ENCODE assay signal across 17 cellular contexts in the genomic region with DNA sequence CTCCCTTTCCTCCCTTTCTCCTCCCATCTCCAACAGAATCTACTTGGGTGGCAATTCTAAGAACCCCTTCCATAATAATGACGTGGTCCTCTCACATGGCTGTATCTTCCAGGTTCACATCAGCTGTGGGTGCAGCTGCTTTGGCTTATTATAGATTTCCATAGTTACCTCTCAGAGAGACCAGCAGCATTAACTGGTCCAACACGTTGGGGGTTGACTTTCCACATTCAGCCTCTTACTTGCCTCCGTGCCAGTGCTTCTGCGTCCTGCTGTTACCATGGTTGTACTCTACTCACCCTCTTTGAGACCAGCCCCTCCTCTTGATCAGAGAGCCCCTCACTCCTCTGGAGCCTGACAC.
"Had no signal": no experiment of that assay in that cellular context is flagged by ENCODE, and none has a peak within 500 bp of the region (broad histone marks: within the 10 kb centered on the region; RNA-seq: fewer than 3 reads in every experiment).

No MANE protein-coding gene starts in this region.

- H3K27me3 ChIP-seq: gastroesophageal sphincter, right atrium auricular region, tibial nerve, vagina had no signal

- ATAC-seq: activated CD8-positive, alpha-beta memory T cell treated with anti-CD3 and anti-CD28 coated beads, Interleukin-2, amount 10 ng/mL, durations not matched to agents 7 days and 5 days; esophagus mucosa; gastroesophageal sphincter; heart right ventricle; left ventricle myocardium superior; naive thymus-derived CD4-positive, alpha-beta T cell; stimulated activated naive CD8-positive, alpha-beta T cell treated with anti-CD3 and anti-CD28 coated beads, Interleukin-15, Interleukin-2, amounts not matched to agents 100 U/mL and 50 U/mL, for 24 hours had no signal

- H3K4me1 ChIP-seq: gastroesophageal sphincter, heart right ventricle, prostate gland, right atrium auricular region, tibial nerve, vagina had no signal

- H3K27ac Mint-ChIP-seq: activated B cell treated with CpG ODN at 0.5 μM for 24 hours; activated CD4-positive, alpha-beta memory T cell treated with anti-CD3 and anti-CD28 coated beads, Interleukin-2, amount 10 ng/mL, durations not matched to agents 7 days and 5 days; activated CD8-positive, alpha-beta memory T cell treated with anti-CD3 and anti-CD28 coated beads, Interleukin-2, amount 10 ng/mL, durations not matched to agents 7 days and 5 days; activated naive CD8-positive, alpha-beta T cell treated with anti-CD3 and anti-CD28 coated beads for 36 hours; dendritic cell treated with granulocyte-macrophage colony-stimulating factor and Interleukin-4, amounts not matched to agents 40 ng/mL and 50 ng/mL, for 4 days had no signal

- H3K4me3 ChIP-seq: gastroesophageal sphincter, heart right ventricle, prostate gland, right atrium auricular region, tibial nerve, vagina had no signal

- H3K27ac ChIP-seq: gastroesophageal sphincter, heart right ventricle, prostate gland, right atrium auricular region, tibial nerve, vagina had no signal

- DNase-seq: activated B cell treated with CpG ODN at 0.5 μM for 24 hours; activated CD4-positive, alpha-beta memory T cell treated with anti-CD3 and anti-CD28 coated beads, Interleukin-2, amount 10 ng/mL, durations not matched to agents 7 days and 5 days; activated naive CD4-positive, alpha-beta T cell; effector CD8-positive, alpha-beta T cell; left ventricle myocardium superior had no signal

- H3K36me3 Mint-ChIP-seq: activated CD8-positive, alpha-beta memory T cell treated with anti-CD3 and anti-CD28 coated beads, Interleukin-2, amount 10 ng/mL, durations not matched to agents 7 days and 5 days; activated naive CD8-positive, alpha-beta T cell treated with anti-CD3 and anti-CD28 coated beads for 36 hours; naive thymus-derived CD4-positive, alpha-beta T cell had no signal

- H3K4me3 Mint-ChIP-seq: activated B cell treated with CpG ODN at 0.5 μM for 24 hours; activated CD4-positive, alpha-beta memory T cell treated with anti-CD3 and anti-CD28 coated beads, Interleukin-2, amount 10 ng/mL, durations not matched to agents 7 days and 5 days; activated CD8-positive, alpha-beta memory T cell treated with anti-CD3 and anti-CD28 coated beads, Interleukin-2, amount 10 ng/mL, durations not matched to agents 7 days and 5 days; activated naive CD8-positive, alpha-beta T cell treated with anti-CD3 and anti-CD28 coated beads for 36 hours; dendritic cell treated with granulocyte-macrophage colony-stimulating factor and Interleukin-4, amounts not matched to agents 40 ng/mL and 50 ng/mL, for 4 days; naive thymus-derived CD4-positive, alpha-beta T cell had no signal

- H3K9me3 ChIP-seq: gastroesophageal sphincter, heart right ventricle, prostate gland, right atrium auricular region, tibial nerve, vagina had no signal

- H3K36me3 ChIP-seq: gastroesophageal sphincter, heart right ventricle, prostate gland, right atrium auricular region, tibial nerve, vagina had no signal
